In the genomic region with DNA sequence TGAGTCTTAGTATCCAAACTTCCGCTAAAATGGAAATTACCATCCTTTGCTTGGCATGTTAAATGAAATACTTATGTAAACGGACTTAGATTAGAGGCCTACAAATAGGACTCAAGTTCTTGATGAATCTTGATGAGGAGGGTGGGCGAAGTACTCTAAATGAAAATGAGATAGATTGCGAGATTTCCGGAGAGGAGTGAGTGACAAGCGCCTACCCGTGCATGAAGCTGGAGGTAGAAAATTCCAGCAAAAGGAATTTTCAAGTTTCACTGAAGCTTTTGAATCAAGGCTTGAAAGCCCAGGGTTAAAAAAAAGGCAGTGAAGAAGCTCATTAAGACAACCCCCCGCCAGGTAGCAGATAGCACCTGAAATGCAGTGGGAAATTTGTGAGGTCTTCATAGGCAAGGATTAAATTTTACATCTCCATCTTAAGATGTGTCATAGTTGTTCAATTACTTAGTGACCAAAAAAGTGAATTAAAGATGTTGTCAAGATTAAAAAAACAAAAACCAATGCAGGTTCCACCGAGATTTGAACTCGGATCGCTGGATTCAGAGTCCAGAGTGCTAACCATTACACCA, we compare ENCODE assay signal across 8 cellular contexts. TPM values are rescaled to one million over a fixed set of nuclear protein-coding genes. Genes with fewer than 3 reads are reported as not detected.
A peak's percentile ranks its signal among the peaks of the same experiment; 100 is the strongest.
DNase-seq lines count a peak whose midpoint lies in the region; ATAC-seq and TF ChIP-seq lines count a peak whose summit lies in the region.

No MANE protein-coding gene starts in this region.

- 65% methylated on average over 11 of the region's 11 CpGs for WGBS in heart right ventricle, 2 donors

- H3K9me3 ChIP-seq in heart right ventricle (no peaks in the 10 kb centered on the region), ascending aorta (no peaks in the 10 kb centered on the region), lower lobe of right lung (no peaks in the 10 kb centered on the region), upper lobe of right lung (no peaks in the 10 kb centered on the region)

- peak overlapping the region; percentile 73 to 100 (median 85) for H3K4me3 ChIP-seq in heart right ventricle
- peak overlapping the region; percentile 86 to 96 for H3K4me3 ChIP-seq in ascending aorta
- peak overlapping the region; percentile 74 for H3K4me3 ChIP-seq in lower lobe of right lung
- H3K4me3 ChIP-seq in upper lobe of right lung = peak overlapping the region; percentile 70

- ATAC-seq in heart right ventricle (no peak), left cardiac atrium (no peak), lower lobe of right lung (no peak), upper lobe of right lung (no peak), GM21381 (IDR thresholded peaks at IDR 0.05; ENCODE audit: unreplicated experiment) (no peak), esophagus mucosa (no peak)

- H3K4me1 ChIP-seq in heart right ventricle (peaks cover 0 to 37% (median 25%) of the 10 kb centered on the region in 9 donors), ascending aorta (peaks cover 3 to 5% of the 10 kb centered on the region in 2 donors), lower lobe of right lung (peaks cover 32% of the 10 kb centered on the region), upper lobe of right lung (peaks cover 22% of the 10 kb centered on the region)

- no peak for TF ChIP-seq CTCF in heart right ventricle (IDR thresholded peaks at IDR 0.05)
- no peak for TF ChIP-seq CTCF in ascending aorta (IDR thresholded peaks at IDR 0.05)
- TF ChIP-seq CTCF in lower lobe of right lung (IDR thresholded peaks at IDR 0.05) = no peak
- no peak for TF ChIP-seq CTCF in upper lobe of right lung (IDR thresholded peaks at IDR 0.05)

- no peaks in the 10 kb centered on the region for H3K27me3 ChIP-seq in heart right ventricle
- no peaks in the 10 kb centered on the region for H3K27me3 ChIP-seq in ascending aorta
- no peaks in the 10 kb centered on the region for H3K27me3 ChIP-seq in lower lobe of right lung (ENCODE audit: low read depth)
- H3K27me3 ChIP-seq in upper lobe of right lung = no peaks in the 10 kb centered on the region

- H3K27ac ChIP-seq in heart right ventricle (peak overlapping the region; percentile 83 to 98 (median 95)), ascending aorta (peak overlapping the region; percentile 95 to 97), lower lobe of right lung (peak overlapping the region; percentile 91), upper lobe of right lung (peak overlapping the region; percentile 96)

- H3K36me3 ChIP-seq in heart right ventricle (no peaks in the 10 kb centered on the region), ascending aorta (no peaks in the 10 kb centered on the region), lower lobe of right lung (no peaks in the 10 kb centered on the region), upper lobe of right lung (no peaks in the 10 kb centered on the region)

- DNase-seq in heart right ventricle = no peak
- no peak for DNase-seq in left cardiac atrium
- DNase-seq in ascending aorta (ENCODE audit: low spot score in 2 of 2) = no peak
- DNase-seq in lower lobe of right lung = no peak
- DNase-seq in upper lobe of right lung = no peak
- no peak for DNase-seq in Ammon's horn (ENCODE audit: low spot score)

- intact Hi-C loops in heart right ventricle (cut with DNase I) = loop anchor here in 5 of 10 donors (2.0 to 10.0 kb wide), 6 partner anchors 36 to 254 kb away; a partner anchor contains a TSS
- intact Hi-C loops in left cardiac atrium (cut with DNase I) = loop anchor here in 1 of 2 donors (1.0 kb wide), 1 partner anchor 77 kb away; no protein-coding TSS in a partner anchor
- intact Hi-C loops in ascending aorta (cut with DNase I) = loop anchor here (1.0 kb wide), 3 partner anchors 36 to 257 kb away; a partner anchor contains a TSS
- intact Hi-C loops in lower lobe of right lung (cut with DNase I) = no loop called here
- intact Hi-C loops in upper lobe of right lung (cut with DNase I) = no loop called here

RNA-seq across cellular contexts. Expression of a gene that starts 0.7 kb away (rescaled TPM):
- total RNA-seq in heart right ventricle (100 to 1,000 TPM; 134 to 211 (median 150) TPM), left cardiac atrium (100 to 1,000 TPM; 159 to 202 TPM), ascending aorta (192 TPM), lower lobe of right lung (218 TPM), upper lobe of right lung (221 TPM), esophagus mucosa (458 TPM)
- 100 to 1,000 TPM in 1 of 2 donors, 10 to 100 TPM in 1; 28.5 to 209 TPM for polyA plus RNA-seq in heart right ventricle
